20 cellular contexts compared by ENCODE assay signal in genomic region chr21:46560568-46561447, GRCh38. TPM values are rescaled to one million over a fixed set of nuclear protein-coding genes. Genes with fewer than 3 reads are reported as not detected.
DNase-seq lines count a peak whose midpoint lies in the region; ATAC-seq and TF ChIP-seq lines count a peak whose summit lies in the region.
"Had no signal": no experiment of that assay in that cellular context is flagged by ENCODE, and none has a peak within 500 bp of the region (broad histone marks: within the 10 kb centered on the region; RNA-seq: fewer than 3 reads in every experiment).

No MANE protein-coding gene starts in this region.

- peaks cover 6 to 11% of the 10 kb centered on the region in 2 donors for H3K36me3 Mint-ChIP-seq in activated T-cell treated with anti-CD3 and anti-CD28 coated beads, Interleukin-2, amount 50 U/mL, for 72 hours (ENCODE audit: insufficient read depth in 2 of 2)
- H3K36me3 Mint-ChIP-seq in effector memory CD8-positive, alpha-beta T cell (ENCODE audit: insufficient read depth) = peaks cover 67% of the 10 kb centered on the region
- H3K36me3 Mint-ChIP-seq in stimulated activated memory B cell treated with anti-CD40 and anti-IgM and Interleukin-4, amounts not matched to agents 10 μg/mL and 1 μg/mL and 100 μg/mL, for 72 hours = peaks cover 70% of the 10 kb centered on the region
- H3K36me3 Mint-ChIP-seq in mesothelial cell of epicardium = peaks cover 34% of the 10 kb centered on the region

- no peak for DNase-seq in activated T-cell treated with anti-CD3 and anti-CD28 coated beads, Interleukin-2, amount 50 U/mL, for 72 hours
- no peak for DNase-seq in activated T-cell treated with anti-CD3 and anti-CD28 coated beads, Interleukin-2, amount 50 U/mL, for 48 hours
- no peak for DNase-seq in effector memory CD8-positive, alpha-beta T cell
- DNase-seq in mesothelial cell of epicardium (ENCODE audit: low spot score in 2 of 2, unreplicated experiment in 2 of 2) (no peak), pons (ENCODE audit: low spot score) (no peak)
- DNase-seq: Calu3; dorsolateral prefrontal cortex; NCI-H187; NCI-H524 treated with DMSO at 0.1 percent for 48 hours; PC-9; stimulated activated CD4-positive, alpha-beta T cell treated with anti-CD3 and anti-CD28 coated beads, Interleukin-2, amount 100 ng/mL, for 48 hours; stimulated activated CD8-positive, alpha-beta memory T cell treated with anti-CD3 and anti-CD28 coated beads, Interleukin-4, amount 100 ng/mL, for 48 hours had no signal

- peaks cover 65% of the 10 kb centered on the region for H3K4me1 Mint-ChIP-seq in activated T-cell treated with anti-CD3 and anti-CD28 coated beads, Interleukin-2, amount 50 U/mL, for 72 hours (ENCODE audit: low read depth)
- H3K4me1 Mint-ChIP-seq in effector memory CD8-positive, alpha-beta T cell (ENCODE audit: low read depth in 2 of 2) = peaks cover 26 to 42% of the 10 kb centered on the region in 2 donors
- peaks cover 22% of the 10 kb centered on the region for H3K4me1 Mint-ChIP-seq in stimulated activated memory B cell treated with anti-CD40 and anti-IgM and Interleukin-4, amounts not matched to agents 10 μg/mL and 1 μg/mL and 100 μg/mL, for 72 hours
- no peaks in the 10 kb centered on the region for H3K4me1 Mint-ChIP-seq in mesothelial cell of epicardium

- H3F3A ChIP-seq in OCI-LY1 (ENCODE audit: insufficient read depth, low read length) = no peaks in the 10 kb centered on the region

- peak overlapping the region; percentile 86 to 90 for H3K4me3 Mint-ChIP-seq in activated T-cell treated with anti-CD3 and anti-CD28 coated beads, Interleukin-2, amount 50 U/mL, for 72 hours
- H3K4me3 Mint-ChIP-seq in effector memory CD8-positive, alpha-beta T cell = peak overlapping the region; percentile 72 to 76
- peak overlapping the region; percentile 51 for H3K4me3 Mint-ChIP-seq in stimulated activated memory B cell treated with anti-CD40 and anti-IgM and Interleukin-4, amounts not matched to agents 10 μg/mL and 1 μg/mL and 100 μg/mL, for 72 hours
- no peak overlapping the region for H3K4me3 Mint-ChIP-seq in mesothelial cell of epicardium

- no peak overlapping the region for H2AFZ ChIP-seq in OCI-LY1 (ENCODE audit: low read length)
- H2AFZ ChIP-seq: PC-9 had no signal

- H3K9me2 ChIP-seq in OCI-LY1 (ENCODE audit: low read depth, low read length) = no peaks in the 10 kb centered on the region

- H3K79me2 ChIP-seq in OCI-LY1 (ENCODE audit: insufficient read depth, low read length) = no peaks in the 10 kb centered on the region

- H3K27ac Mint-ChIP-seq in activated T-cell treated with anti-CD3 and anti-CD28 coated beads, Interleukin-2, amount 50 U/mL, for 72 hours = peak overlapping the region; percentile 92
- H3K27ac Mint-ChIP-seq in effector memory CD8-positive, alpha-beta T cell = peak overlapping the region; percentile 92 to 93
- peak overlapping the region; percentile 83 for H3K27ac Mint-ChIP-seq in stimulated activated memory B cell treated with anti-CD40 and anti-IgM and Interleukin-4, amounts not matched to agents 10 μg/mL and 1 μg/mL and 100 μg/mL, for 72 hours
- no peak overlapping the region for H3K27ac Mint-ChIP-seq in mesothelial cell of epicardium

- H3K9me3 Mint-ChIP-seq in activated T-cell treated with anti-CD3 and anti-CD28 coated beads, Interleukin-2, amount 50 U/mL, for 72 hours = no peaks in the 10 kb centered on the region
- no peaks in the 10 kb centered on the region for H3K9me3 Mint-ChIP-seq in effector memory CD8-positive, alpha-beta T cell
- no peaks in the 10 kb centered on the region for H3K9me3 Mint-ChIP-seq in stimulated activated memory B cell treated with anti-CD40 and anti-IgM and Interleukin-4, amounts not matched to agents 10 μg/mL and 1 μg/mL and 100 μg/mL, for 72 hours
- H3K9me3 Mint-ChIP-seq in mesothelial cell of epicardium = no peaks in the 10 kb centered on the region

- ATAC-seq in activated T-cell treated with anti-CD3 and anti-CD28 coated beads, Interleukin-2, amount 50 U/mL, for 72 hours (replicated peaks in 1 of 2) = peak; percentile 51 to 56
- no peak for ATAC-seq in effector memory CD8-positive, alpha-beta T cell (replicated peaks)
- no peak for ATAC-seq in stimulated activated memory B cell treated with anti-CD40 and anti-IgM and Interleukin-4, amounts not matched to agents 10 μg/mL and 1 μg/mL and 100 μg/mL, for 72 hours
- no peak for ATAC-seq in HG03521 (IDR thresholded peaks at IDR 0.05; ENCODE audit: unreplicated experiment)
- ATAC-seq: right lobe of liver had no signal

- no peaks in the 10 kb centered on the region for H3K27me3 ChIP-seq in OCI-LY1 (ENCODE audit: insufficient read depth, low read length)
- H3K27me3 ChIP-seq: dorsolateral prefrontal cortex, right lobe of liver had no signal

- H3K27ac ChIP-seq in OCI-LY1 (ENCODE audit: low read depth, low read length, poor library complexity, severe bottlenecking) = peak overlapping the region; percentile 94
- H3K27ac ChIP-seq: HL-60, PC-9, right lobe of liver, SK-N-MC, VCaP had no signal

- no peaks in the 10 kb centered on the region for H3K9me3 ChIP-seq in OCI-LY1 (ENCODE audit: low read length)
- H3K9me3 ChIP-seq: right lobe of liver had no signal

- H3K4me1 ChIP-seq in OCI-LY1 (ENCODE audit: insufficient read depth, low read length, severe bottlenecking) = peaks cover 30% of the 10 kb centered on the region
- H3K4me1 ChIP-seq: right lobe of liver had no signal

- peak overlapping the region; percentile 50 for H3K4me3 ChIP-seq in OCI-LY1 (ENCODE audit: low read depth, low read length, poor library complexity, severe bottlenecking)
- H3K4me3 ChIP-seq: dorsolateral prefrontal cortex, PC-9, right lobe of liver, SK-N-MC had no signal

- peaks cover 50% of the 10 kb centered on the region for H3K36me3 ChIP-seq in OCI-LY1 (ENCODE audit: insufficient read depth, low read length)

- peak overlapping the region; percentile 69 for H3K4me2 ChIP-seq in OCI-LY1 (ENCODE audit: low read length)
- H3K4me2 ChIP-seq: PC-9 had no signal

- TF ChIP-seq CTCF in OCI-LY1 (IDR thresholded peaks at IDR 0.05; ENCODE audit: low read length) (no peak), mesothelial cell of epicardium (IDR thresholded peaks at IDR 0.05; ENCODE audit: unreplicated experiment) (no peak)

- peak overlapping the region; percentile 68 for H3K9ac ChIP-seq in OCI-LY1 (ENCODE audit: low read length)

- no peaks in the 10 kb centered on the region for H3K27me3 Mint-ChIP-seq in activated T-cell treated with anti-CD3 and anti-CD28 coated beads, Interleukin-2, amount 50 U/mL, for 72 hours (ENCODE audit: low read depth)
- no peaks in the 10 kb centered on the region for H3K27me3 Mint-ChIP-seq in effector memory CD8-positive, alpha-beta T cell
- no peaks in the 10 kb centered on the region for H3K27me3 Mint-ChIP-seq in stimulated activated memory B cell treated with anti-CD40 and anti-IgM and Interleukin-4, amounts not matched to agents 10 μg/mL and 1 μg/mL and 100 μg/mL, for 72 hours
- no peaks in the 10 kb centered on the region for H3K27me3 Mint-ChIP-seq in mesothelial cell of epicardium (ENCODE audit: low read depth)

- H4K20me1 ChIP-seq in OCI-LY1 (ENCODE audit: insufficient read depth, low read length) = no peaks in the 10 kb centered on the region

RNA-seq across cellular contexts. Expression of gene S100B, which starts 44.1 kb away (rescaled TPM):
- under 1 TPM in 1 of 2 donors, not detected in 1; 0.72 TPM for total RNA-seq in activated T-cell treated with anti-CD3 and anti-CD28 coated beads, Interleukin-2, amount 50 U/mL, for 72 hours
- total RNA-seq in mesothelial cell of epicardium = 0.27 TPM in 2 of 3 replicates, not detected in the other
- total RNA-seq: Calu3, LHCN-M2, PC-9 had no signal

Comparison
In these comparisons a context has a peak if more than half of its experiments do, and no peak if none do; other contexts are left out.
1. ATAC-seq: peak in activated T-cell treated with anti-CD3 and anti-CD28 coated beads, Interleukin-2, amount 50 U/mL, for 72 hours (2 of 2); none in effector memory CD8-positive, alpha-beta T cell (single experiment), stimulated activated memory B cell treated with anti-CD40 and anti-IgM and Interleukin-4, amounts not matched to agents 10 μg/mL and 1 μg/mL and 100 μg/mL, for 72 hours (single experiment) and HG03521 (single experiment).